ENCODE assay signal across 27 cellular contexts in the genomic region with DNA sequence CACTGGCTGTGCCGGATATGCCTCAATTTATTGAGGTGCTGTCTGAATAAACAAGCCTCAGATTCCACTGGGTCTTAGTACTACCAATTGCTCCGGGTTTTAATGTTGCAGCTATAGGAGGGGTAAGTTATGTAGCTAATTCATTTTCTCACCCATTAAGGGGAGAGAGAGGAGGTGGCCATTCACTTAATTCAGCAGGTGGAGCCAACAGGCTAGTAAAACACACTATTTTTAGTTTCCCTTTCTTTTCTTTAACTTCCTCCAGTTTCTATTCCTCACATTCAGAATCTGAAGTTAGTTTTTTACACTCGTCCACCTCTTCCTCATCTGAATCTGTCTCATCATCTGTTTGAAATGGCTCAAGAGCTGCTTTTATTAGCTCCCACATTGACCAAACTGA.
"Had no signal": no experiment of that assay in that cellular context is flagged by ENCODE, and none has a peak within 500 bp of the region (broad histone marks: within the 10 kb centered on the region; RNA-seq: fewer than 3 reads in every experiment).

No MANE protein-coding gene starts in this region.

- H3K36me3 ChIP-seq: breast epithelium, colonic mucosa, esophagus squamous epithelium, gastroesophageal sphincter, neutrophil, ovary, prostate gland, spleen, uterus had no signal

- H3K27ac Mint-ChIP-seq: activated naive CD8-positive, alpha-beta T cell treated with anti-CD3 and anti-CD28 coated beads, Interleukin-2, amount 10 ng/mL, durations not matched to agents 7 days and 5 days; natural killer cell had no signal

- H3K9me3 ChIP-seq: colonic mucosa, gastroesophageal sphincter, neutrophil, ovary, prostate gland, testis, uterus had no signal

- H3K27me3 ChIP-seq: breast epithelium, colonic mucosa, esophagus squamous epithelium, gastroesophageal sphincter, neutrophil, ovary, spleen, testis, uterus had no signal

- DNase-seq: activated CD4-positive, alpha-beta T cell treated with anti-CD3 and anti-CD28 coated beads, Interleukin-2, amount 50 U/mL, for 4 hours; activated CD8-positive, alpha-beta memory T cell treated with anti-CD3 and anti-CD28 coated beads for 24 hours; activated CD8-positive, alpha-beta memory T cell treated with anti-CD3 and anti-CD28 coated beads, Interleukin-2, amount 50 U/mL, for 4 hours; activated naive CD4-positive, alpha-beta T cell treated with Interleukin-2 at 50 U/mL for 16 hours; activated naive CD8-positive, alpha-beta T cell treated with anti-CD3 and anti-CD28 coated beads, Interleukin-2, amount 10 ng/mL, durations not matched to agents 7 days and 5 days; activated T-cell treated with anti-CD3 and anti-CD28 coated beads, Interleukin-2, amount 50 U/mL, for 4 hours; amniotic stem cell; colonic mucosa; endodermal cell; esophagus squamous epithelium; head of caudate nucleus; hypothalamus; midbrain; natural killer cell; ovary; spleen; stimulated activated CD4-positive, alpha-beta T cell treated with anti-CD3 and anti-CD28 coated beads, Interleukin-4, amount 100 ng/mL, for 1 hour; stimulated activated naive CD4-positive, alpha-beta T cell; testis; trophoblast cell; uterus had no signal

- H3K4me1 ChIP-seq: breast epithelium, colonic mucosa, esophagus squamous epithelium, gastroesophageal sphincter, prostate gland, spleen, testis, uterus had no signal

- H3K9me3 Mint-ChIP-seq: endodermal cell had no signal

- H3K36me3 Mint-ChIP-seq: activated naive CD8-positive, alpha-beta T cell treated with anti-CD3 and anti-CD28 coated beads, Interleukin-2, amount 10 ng/mL, durations not matched to agents 7 days and 5 days had no signal

- H3K27me3 Mint-ChIP-seq: activated naive CD8-positive, alpha-beta T cell treated with anti-CD3 and anti-CD28 coated beads, Interleukin-2, amount 10 ng/mL, durations not matched to agents 7 days and 5 days; central memory CD8-positive, alpha-beta T cell had no signal

- H3K27ac ChIP-seq: breast epithelium, colonic mucosa, esophagus squamous epithelium, gastroesophageal sphincter, neutrophil, ovary, prostate gland, spleen, testis, uterus had no signal

- H3K4me1 Mint-ChIP-seq: activated naive CD8-positive, alpha-beta T cell treated with anti-CD3 and anti-CD28 coated beads, Interleukin-2, amount 10 ng/mL, durations not matched to agents 7 days and 5 days; central memory CD8-positive, alpha-beta T cell; endodermal cell; natural killer cell had no signal

- ATAC-seq: activated T-cell treated with anti-CD3 and anti-CD28 coated beads, Interleukin-2, amount 50 U/mL, for 4 hours; gastroesophageal sphincter; natural killer cell had no signal

- FAIRE-seq: islet of Langerhans had no signal

- H3K4me3 ChIP-seq: breast epithelium, colonic mucosa, esophagus squamous epithelium, gastroesophageal sphincter, ovary, prostate gland, spleen, testis, uterus had no signal

- H3K4me3 Mint-ChIP-seq: activated naive CD8-positive, alpha-beta T cell treated with anti-CD3 and anti-CD28 coated beads, Interleukin-2, amount 10 ng/mL, durations not matched to agents 7 days and 5 days; activated T-cell treated with anti-CD3 and anti-CD28 coated beads, Interleukin-2, amount 50 U/mL, for 4 hours; central memory CD8-positive, alpha-beta T cell; endodermal cell; natural killer cell had no signal
